Comparison of ENCODE assay signal across 9 cellular contexts in the genomic region with DNA sequence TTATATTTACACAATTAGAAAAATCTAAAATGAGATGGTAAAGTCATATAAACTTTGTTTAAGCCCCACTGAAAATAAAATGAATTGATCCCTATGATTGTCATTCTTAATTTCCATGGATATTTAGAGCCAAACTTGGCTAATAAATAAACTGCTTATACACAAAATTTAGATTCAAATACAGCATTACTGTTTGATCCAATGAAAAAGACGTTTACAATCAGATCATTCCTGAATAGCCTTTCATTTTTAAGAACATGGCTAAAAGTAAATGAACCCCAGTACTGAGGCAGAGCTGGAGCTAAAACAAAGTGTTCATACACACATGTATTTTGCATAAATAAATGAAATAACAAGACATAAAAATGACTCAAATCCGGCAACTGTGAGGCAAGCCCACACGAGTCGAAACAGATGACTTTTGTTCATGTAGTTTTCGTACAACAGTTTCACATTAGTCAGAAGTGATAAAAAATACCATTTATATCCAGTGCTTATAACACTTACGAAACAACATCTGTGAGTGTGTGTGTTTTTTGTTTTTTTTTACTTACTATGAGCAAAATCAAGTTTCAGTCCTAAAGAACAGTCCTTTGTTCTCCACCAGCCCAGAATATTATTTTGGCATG.
DNase-seq lines count a peak whose midpoint lies in the region; ATAC-seq, FAIRE-seq and TF ChIP-seq lines count a peak whose summit lies in the region.
"Had no signal": no experiment of that assay in that cellular context is flagged by ENCODE, and none has a peak within 500 bp of the region (broad histone marks: within the 10 kb centered on the region; RNA-seq: fewer than 3 reads in every experiment).

No MANE protein-coding gene starts in this region.

- H3K36me3 ChIP-seq in SJSA1 (no peaks in the 10 kb centered on the region), right atrium auricular region (no peaks in the 10 kb centered on the region)
- H3K36me3 ChIP-seq: BLaER1 had no signal

- ATAC-seq in GM21786 (IDR thresholded peaks at IDR 0.05; ENCODE audit: unreplicated experiment) = peak; percentile 52
- no peak for ATAC-seq in GM19467 (IDR thresholded peaks at IDR 0.05; ENCODE audit: unreplicated experiment)

- TF ChIP-seq CTCF in right atrium auricular region (IDR thresholded peaks at IDR 0.05) = no peak

- H3K9me3 ChIP-seq in SJSA1 (replicated peaks) (no peaks in the 10 kb centered on the region), right atrium auricular region (no peaks in the 10 kb centered on the region)
- H3K9me3 ChIP-seq: BLaER1 had no signal

- no peak for FAIRE-seq in GM12891 (lab: Jason Lieb, UNC)

- no peak for TF ChIP-seq POLR2A in GM12891 (IDR thresholded peaks at IDR 0.05; ENCODE audit: low read depth, low read length)

- peak; percentile 7 for DNase-seq in A172 (ENCODE audit: low spot score)
- DNase-seq in SJSA1 (ENCODE audit: low read depth in 1 of 2, low spot score in 2 of 2) = peak in 1 of 2 experiments; percentile 73
- DNase-seq in right atrium auricular region (ENCODE audit: low spot score) = peak; percentile 72
- no peak for DNase-seq in GM12891 (ENCODE audit: insufficient read length, low spot score)
- DNase-seq in activated naive CD4-positive, alpha-beta T cell treated with Interleukin-2 at 50 U/mL for 16 hours = no peak
- DNase-seq in GF-D8 (lab: John Stamatoyannopoulos, UW) = no peak

- peak overlapping the region; percentile 94 for H3K27ac ChIP-seq in SJSA1
- H3K27ac ChIP-seq in right atrium auricular region = peak overlapping the region; percentile 87 to 89
- H3K27ac ChIP-seq: BLaER1 had no signal

- H3K4me3 ChIP-seq in SJSA1 = peak overlapping the region; percentile 3
- H3K4me3 ChIP-seq in right atrium auricular region = no peak overlapping the region
- H3K4me3 ChIP-seq: BLaER1 had no signal

- H3K4me1 ChIP-seq in SJSA1 (replicated peaks) (peaks cover 40% of the 10 kb centered on the region), right atrium auricular region (peaks cover 0 to 70% of the 10 kb centered on the region in 2 donors)
- H3K4me1 ChIP-seq: BLaER1 had no signal

- no peaks in the 10 kb centered on the region for H3K27me3 ChIP-seq in SJSA1 (replicated peaks)
- no peaks in the 10 kb centered on the region for H3K27me3 ChIP-seq in right atrium auricular region
- H3K27me3 ChIP-seq: BLaER1 had no signal

TF ChIP-seq in GM12891, 5 proteins besides CTCF, POLR2A, EP300 and RAD21:
- TF ChIP-seq PAX5 (IDR thresholded peaks at IDR 0.05; ENCODE audit: insufficient read depth, low read length, severe bottlenecking) = no peak
- TF ChIP-seq POLR2AphosphoS5 (IDR thresholded peaks at IDR 0.05; ENCODE audit: low read depth, low read length) = no peak
- TF ChIP-seq SPI1 (IDR thresholded peaks at IDR 0.05; ENCODE audit: low read depth, low read length) = no peak
- TF ChIP-seq POU2F2 (IDR thresholded peaks at IDR 0.05; ENCODE audit: low read depth, low read length) = no peak
- TF ChIP-seq TAF1 (IDR thresholded peaks at IDR 0.05; ENCODE audit: low read depth, low read length) = no peak

Comparison
In these comparisons a context has a peak if more than half of its experiments do, and no peak if none do; other contexts are left out.
1. DNase-seq: peak in A172 (single experiment) and right atrium auricular region (single experiment); none in GM12891 (single experiment), activated naive CD4-positive, alpha-beta T cell treated with Interleukin-2 at 50 U/mL for 16 hours (single experiment) and GF-D8 (single experiment).